In genomic region chr4:107036602-107037151, GRCh38 we compare ENCODE assay signal across 8 cellular contexts. TPM values are rescaled to one million over a fixed set of nuclear protein-coding genes. Genes with fewer than 3 reads are reported as not detected.
DNase-seq lines count a peak whose midpoint lies in the region; ATAC-seq, FAIRE-seq and TF ChIP-seq lines count a peak whose summit lies in the region.

No MANE protein-coding gene starts in this region.

- H3K9ac ChIP-seq in ES-I3 (ENCODE audit: low read depth, low read length) = peak overlapping the region; percentile 66; the same call in 1 of the 2 replicates

- H3K27ac ChIP-seq in Panc1 (ENCODE audit: low read length) = no peak overlapping the region
- no peak overlapping the region for H3K27ac ChIP-seq in psoas muscle
- no peak overlapping the region for H3K27ac ChIP-seq in small intestine (ENCODE audit: low read depth in 1 of 2, low read length in 1 of 2)

- BruUV-seq in Panc1 (replicated peaks; lab: Mats Ljungman, UMichigan) = no TSS peak

- POLR2A ChIA-PET in Panc1 (lab: Charles Lee) = no interaction called here

- WGBS in psoas muscle, 3 donors = 0 to 2% (median 1%) methylated on average over 18 of the region's 18 CpGs
- WGBS in small intestine, 3 donors = 4 to 12% (median 11%) methylated on average over 18 of the region's 18 CpGs

- DNase-seq in Panc1 (ENCODE audit: low read depth, low spot score) = no peak
- no peak for DNase-seq in epithelial cell of proximal tubule (ENCODE audit: low read depth)
- DNase-seq in psoas muscle = peak in 1 of 2 donors; percentile 28
- no peak for DNase-seq in small intestine
- DNase-seq in foreskin melanocyte = no peak
- no peak for DNase-seq in NCI-H2171 (lab: John Stamatoyannopoulos, UW)

- H3K4me3 ChIP-seq in Panc1 (ENCODE audit: low read depth in 2 of 2, low read length in 2 of 2) = peak overlapping the region; percentile 39 to 48; a peak in 3 of 4 replicates
- H3K4me3 ChIP-seq in epithelial cell of proximal tubule (ENCODE audit: low read depth, low read length) = peak overlapping the region; percentile 48
- peak overlapping the region; percentile 58 for H3K4me3 ChIP-seq in psoas muscle
- H3K4me3 ChIP-seq in small intestine (ENCODE audit: low read depth in 1 of 2, low read length in 2 of 2) = no peak overlapping the region

- H3K9me3 ChIP-seq in ES-I3 (ENCODE audit: control insufficient read depth, insufficient read depth, low read length) = no peaks in the 10 kb centered on the region; the same call in 1 of the 2 replicates
- no peaks in the 10 kb centered on the region for H3K9me3 ChIP-seq in Panc1 (ENCODE audit: control insufficient read depth, insufficient read depth, low read depth, low read length)
- no peaks in the 10 kb centered on the region for H3K9me3 ChIP-seq in psoas muscle
- H3K9me3 ChIP-seq in small intestine (ENCODE audit: control insufficient read depth, low read depth) = no peaks in the 10 kb centered on the region

- in situ Hi-C loops in Panc1 (cut with HindIII; ENCODE audit: low pct_unique_long_range_greater_than_20kb, low sequenced_read_pairs) = no loop called here

- intact Hi-C loops in Panc1 (cut with micrococcal nuclease; ENCODE audit: unreplicated experiment) (loop anchor here (10.0 kb wide), 1 partner anchor 148 kb away; no protein-coding TSS in a partner anchor), psoas muscle (cut with DNase I) (loop anchor here (2.0 to 10.0 kb wide), 3 partner anchors 138 to 478 kb away; no protein-coding TSS in a partner anchor)

- 0 out of 2 replicates have a peak, but pooled peaks cover 6% of the 10 kb centered on the region for H3K4me1 ChIP-seq in ES-I3 (ENCODE audit: insufficient read depth, low read length)
- peaks cover 3% of the 10 kb centered on the region; the same call in 1 of the 2 replicates for H3K4me1 ChIP-seq in Panc1 (ENCODE audit: control insufficient read depth, insufficient read depth, low read length)
- peaks cover 6% of the 10 kb centered on the region for H3K4me1 ChIP-seq in psoas muscle
- no peaks in the 10 kb centered on the region for H3K4me1 ChIP-seq in small intestine (ENCODE audit: control insufficient read depth in 2 of 2, insufficient read depth in 1 of 2, low read depth in 1 of 2, low read length in 1 of 2)

- CTCF ChIA-PET in Panc1 (lab: Charles Lee) = interaction anchor here (0.7 kb wide), 1 partner anchor 140 kb away, joined by 3 read pairs; no protein-coding TSS in a partner anchor

- no peak for TF ChIP-seq CTCF in Panc1 (IDR thresholded peaks at IDR 0.05)
- TF ChIP-seq CTCF in epithelial cell of proximal tubule (conservative IDR thresholded peaks at IDR 0.05; ENCODE audit: low read depth, low read length) = no peak
- TF ChIP-seq CTCF in psoas muscle (IDR thresholded peaks at IDR 0.05) = no peak

- H3K36me3 ChIP-seq in ES-I3 (ENCODE audit: insufficient read depth, low read length) (no peaks in the 10 kb centered on the region), Panc1 (ENCODE audit: control insufficient read depth, insufficient read depth, low read length) (no peaks in the 10 kb centered on the region; the same call in 1 of the 2 replicates), psoas muscle (ENCODE audit: insufficient read depth in 1 of 2, low read depth in 1 of 2) (no peaks in the 10 kb centered on the region), small intestine (ENCODE audit: control insufficient read depth in 2 of 2, insufficient read depth in 2 of 2, low read length in 2 of 2) (no peaks in the 10 kb centered on the region)

- FAIRE-seq in small intestine (lab: Jason Lieb, UNC) = no peak

- ATAC-seq in Panc1 = no peak
- ATAC-seq in psoas muscle = peak in 1 of 4 donors; percentile 5
- no peak for ATAC-seq in GM21528 (IDR thresholded peaks at IDR 0.05; ENCODE audit: low FRiP score, unreplicated experiment)

- H3K27me3 ChIP-seq in Panc1 (ENCODE audit: control insufficient read depth, insufficient read depth, low read length) (peaks cover 10% of the 10 kb centered on the region), psoas muscle (ENCODE audit: insufficient read depth in 3 of 3, low read length in 2 of 3) (peaks cover 0 to 33% (median 0%) of the 10 kb centered on the region in 3 donors), small intestine (ENCODE audit: control insufficient read depth in 2 of 2, insufficient read depth in 2 of 2, low read length in 2 of 2) (peaks cover 4 to 26% of the 10 kb centered on the region in 2 donors)

RNA-seq across cellular contexts. Expression of gene DKK2, which starts 0.6 kb away (rescaled TPM):
- total RNA-seq in Panc1 (2021; ENCODE audit: unreplicated experiment) (not detected), epithelial cell of proximal tubule (0.40 and 0.94 TPM in 2 replicates), psoas muscle (1 to 10 TPM in 2 of 4 donors, under 1 TPM in 2; 0.42 to 3.4 (median 1.5) TPM)
- not detected for polyA plus RNA-seq in Panc1 (2012; ENCODE audit: insufficient read length)
- polyA plus RNA-seq in psoas muscle (under 1 TPM; 0.14 to 0.32 (median 0.21) TPM), small intestine (under 1 TPM in 1 of 3 donors, not detected in 2; 0.37 TPM)

Comparison
In these comparisons a context has a peak if more than half of its experiments do, and no peak if none do; other contexts are left out.
1. H3K4me3 ChIP-seq: peak in Panc1 (2 of 2), epithelial cell of proximal tubule (single experiment) and psoas muscle (single experiment); none in small intestine (0 of 2).